Comparison of ENCODE assay signal across 19 cellular contexts in genomic region chr20:58071991-58072390, GRCh38.
"Had no signal": no experiment of that assay in that cellular context is flagged by ENCODE, and none has a peak within 500 bp of the region (broad histone marks: within the 10 kb centered on the region; RNA-seq: fewer than 3 reads in every experiment).

No MANE protein-coding gene starts in this region.

- H3K9me3 Mint-ChIP-seq: neural crest cell; stimulated activated memory B cell treated with anti-CD40 and anti-IgM and Interleukin-4, amounts not matched to agents 10 μg/mL and 1 μg/mL and 100 μg/mL, for 72 hours; stimulated activated naive CD8-positive, alpha-beta T cell treated with anti-CD3 and anti-CD28 coated beads, Interleukin-15, Interleukin-2, amounts not matched to agents 100 ng/mL and 50 ng/mL, for 24 hours had no signal

- H3K4me1 Mint-ChIP-seq: stimulated activated memory B cell treated with anti-CD40 and anti-IgM and Interleukin-4, amounts not matched to agents 10 μg/mL and 1 μg/mL and 100 μg/mL, for 72 hours had no signal

- ATAC-seq: left colon; left ventricle myocardium superior; naive thymus-derived CD8-positive, alpha-beta T cell; sciatic nerve; stimulated activated memory B cell treated with anti-CD40 and anti-IgM and Interleukin-4, amounts not matched to agents 10 μg/mL and 1 μg/mL and 100 μg/mL, for 72 hours had no signal

- H3K4me3 ChIP-seq: dorsolateral prefrontal cortex, hepatocyte, spleen, tibial artery, upper lobe of left lung, vagina had no signal

- H3K4me3 Mint-ChIP-seq: naive thymus-derived CD8-positive, alpha-beta T cell; neural crest cell; stimulated activated memory B cell treated with anti-CD40 and anti-IgM and Interleukin-4, amounts not matched to agents 10 μg/mL and 1 μg/mL and 100 μg/mL, for 72 hours; stimulated activated naive CD8-positive, alpha-beta T cell treated with anti-CD3 and anti-CD28 coated beads, Interleukin-15, Interleukin-2, amounts not matched to agents 100 ng/mL and 50 ng/mL, for 24 hours had no signal

- DNase-seq: dorsolateral prefrontal cortex; effector CD8-positive, alpha-beta T cell; foreskin melanocyte; left colon; left ventricle myocardium superior; naive thymus-derived CD8-positive, alpha-beta T cell; posterior cingulate gyrus; spleen; stimulated activated CD4-positive, alpha-beta T cell treated with anti-CD3 and anti-CD28 coated beads, Interleukin-15, amount 100 ng/mL, for 24 hours; stimulated activated CD4-positive, alpha-beta T cell treated with anti-CD3 and anti-CD28 coated beads, Interleukin-1b, Interleukin-23, amount 100 ng/mL, for 48 hours; stimulated activated CD4-positive, alpha-beta T cell treated with anti-CD3 and anti-CD28 coated beads, Interleukin-4, amount 100 ng/mL, for 24 hours had no signal

- H3K9me3 ChIP-seq: spleen, tibial artery, upper lobe of left lung, vagina had no signal

- H3K36me3 Mint-ChIP-seq: naive thymus-derived CD8-positive, alpha-beta T cell; stimulated activated memory B cell treated with anti-CD40 and anti-IgM and Interleukin-4, amounts not matched to agents 10 μg/mL and 1 μg/mL and 100 μg/mL, for 72 hours had no signal

- H3K27me3 ChIP-seq: hepatocyte, tibial artery, upper lobe of left lung, vagina had no signal

- H3K4me1 ChIP-seq: tibial artery, upper lobe of left lung had no signal

- H3K36me3 ChIP-seq: spleen, tibial artery, upper lobe of left lung, vagina had no signal

- H3K27ac Mint-ChIP-seq: naive thymus-derived CD8-positive, alpha-beta T cell; stimulated activated memory B cell treated with anti-CD40 and anti-IgM and Interleukin-4, amounts not matched to agents 10 μg/mL and 1 μg/mL and 100 μg/mL, for 72 hours had no signal

- H3K27ac ChIP-seq: dorsolateral prefrontal cortex, hepatocyte, spleen, tibial artery, upper lobe of left lung, vagina had no signal
